In the genomic region with DNA sequence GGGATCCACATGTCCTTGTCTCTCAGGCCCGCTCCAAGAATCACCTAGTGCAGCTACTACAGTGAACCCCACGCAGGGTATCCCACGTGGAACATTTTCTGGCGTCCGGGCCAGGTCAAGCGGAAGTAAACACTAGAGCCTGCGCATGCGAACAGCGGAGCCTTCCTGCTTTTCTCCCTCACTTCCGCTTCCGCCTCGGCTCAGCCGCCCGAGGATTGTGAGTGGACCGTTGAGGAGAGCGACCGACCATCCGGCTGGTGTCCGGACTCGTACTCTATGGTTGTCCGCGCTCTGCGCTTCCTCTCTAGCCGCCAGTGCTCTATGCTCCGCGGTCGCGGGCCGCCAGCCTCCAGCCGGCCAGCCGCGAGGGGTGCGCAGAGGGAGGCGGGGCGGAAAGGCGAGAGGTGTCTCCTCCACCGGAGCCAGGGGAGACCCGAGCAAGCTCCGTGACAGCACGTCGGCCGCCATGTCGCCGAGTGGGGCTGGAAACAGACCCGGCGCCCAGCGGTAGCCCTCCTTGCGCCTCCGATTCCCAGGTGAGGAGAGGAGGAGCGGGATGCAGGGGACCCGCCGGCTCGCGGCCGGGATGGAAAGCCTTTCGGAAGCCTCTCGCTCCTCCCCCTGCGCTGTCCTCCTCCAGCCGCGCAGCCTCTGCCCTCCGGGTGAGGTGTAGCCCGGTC, we compare ENCODE assay signal across 8 cellular contexts. TPM values are rescaled to one million over a fixed set of nuclear protein-coding genes. Genes with fewer than 3 reads are reported as not detected.
DNase-seq lines count a peak whose midpoint lies in the region; ATAC-seq, FAIRE-seq and TF ChIP-seq lines count a peak whose summit lies in the region.

A gene with protein sequence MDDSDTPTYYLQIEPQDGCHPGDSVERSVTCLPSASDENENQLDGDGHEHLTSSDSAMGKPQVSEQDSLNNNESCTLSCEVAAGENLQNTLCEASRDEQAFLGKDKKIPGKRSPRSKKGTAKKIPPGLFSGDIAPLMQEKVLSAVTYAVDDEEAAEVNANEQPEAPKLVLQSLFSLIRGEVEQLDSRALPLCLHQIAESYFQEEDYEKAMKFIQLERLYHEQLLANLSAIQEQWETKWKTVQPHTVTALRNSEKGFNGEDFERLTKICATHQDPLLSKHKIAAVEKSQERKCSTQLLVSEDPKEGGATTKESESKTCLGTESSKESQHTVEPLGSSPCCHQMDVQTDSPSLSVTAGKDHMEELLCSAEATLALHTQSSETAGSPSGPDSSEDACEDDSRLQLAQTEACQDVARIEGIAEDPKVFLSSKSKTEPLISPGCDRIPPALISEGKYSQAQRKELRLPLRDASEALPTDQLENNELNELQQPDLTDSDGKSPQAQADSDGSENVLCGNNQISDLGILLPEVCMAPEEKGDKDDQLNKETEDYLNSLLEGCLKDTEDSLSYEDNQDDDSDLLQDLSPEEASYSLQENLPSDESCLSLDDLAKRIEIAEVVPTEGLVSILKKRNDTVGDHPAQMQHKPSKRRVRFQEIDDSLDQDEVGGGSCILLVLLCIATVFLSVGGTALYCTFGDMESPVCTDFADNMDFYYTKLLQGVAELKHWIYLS (plus strand): TSS at position 329 of the 680 bp plus-strand sequence. CDS start 25,107 bp downstream, outside the sequence.
A gene with protein sequence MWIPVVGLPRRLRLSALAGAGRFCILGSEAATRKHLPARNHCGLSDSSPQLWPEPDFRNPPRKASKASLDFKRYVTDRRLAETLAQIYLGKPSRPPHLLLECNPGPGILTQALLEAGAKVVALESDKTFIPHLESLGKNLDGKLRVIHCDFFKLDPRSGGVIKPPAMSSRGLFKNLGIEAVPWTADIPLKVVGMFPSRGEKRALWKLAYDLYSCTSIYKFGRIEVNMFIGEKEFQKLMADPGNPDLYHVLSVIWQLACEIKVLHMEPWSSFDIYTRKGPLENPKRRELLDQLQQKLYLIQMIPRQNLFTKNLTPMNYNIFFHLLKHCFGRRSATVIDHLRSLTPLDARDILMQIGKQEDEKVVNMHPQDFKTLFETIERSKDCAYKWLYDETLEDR (minus strand): TSS at position 134 of the 680 bp plus-strand sequence. CDS start 123 bp downstream, at position 11.

- H3K36me3 Mint-ChIP-seq in type B pancreatic cell, result no peaks in the 10 kb centered on the region

- DNase-seq in GM12891 (ENCODE audit: insufficient read length, low spot score) (peak; percentile 72), NCI-H1436 (lab: John Stamatoyannopoulos, UW) (peak; percentile 100), T-helper 1 cell (peak; percentile 81 to 98 (median 86)), adrenal gland (peak; percentile 97 to 99 (median 98)), heart left ventricle (peak; percentile 98 to 99 (median 98)), pons (ENCODE audit: low spot score) (peak; percentile 99), type B pancreatic cell (ENCODE audit: extremely low spot score, unreplicated experiment) (peak; percentile 97)

- H3K9me3 ChIP-seq in adrenal gland (replicated peaks in 1 of 3) (no peaks in the 10 kb centered on the region), heart left ventricle (no peaks in the 10 kb centered on the region)

- peak; percentile 99 for FAIRE-seq in GM12891 (lab: Jason Lieb, UNC)

- intact Hi-C loops in adrenal gland (cut with DNase I), result no loop called here
- intact Hi-C loops in heart left ventricle (cut with DNase I), result loop anchor here (1.0 to 10.0 kb wide), 12 partner anchors 36 to 133 kb away; a partner anchor contains a TSS

- TF ChIP-seq POLR2A in GM12891 (IDR thresholded peaks at IDR 0.05; ENCODE audit: low read depth, low read length) (peak; percentile 85), adrenal gland (IDR thresholded peaks at IDR 0.05) (peak; percentile 95 to 99), heart left ventricle (IDR thresholded peaks at IDR 0.05) (peak; percentile 70 to 82)

- 0 to 1% (median 1%) methylated on average over 18 to 62 of the region's 62 CpGs for WGBS in adrenal gland, 4 donors
- 0 to 1% (median 1%) methylated on average over 9 to 61 of the region's 62 CpGs for WGBS in heart left ventricle, 4 donors

- ATAC-seq in HG02798 (IDR thresholded peaks at IDR 0.05; ENCODE audit: poor library complexity, unreplicated experiment) (peak; percentile 95), heart left ventricle (peak; percentile 97 to 99 (median 98))

- H3K4me1 ChIP-seq in adrenal gland (replicated peaks in 1 of 2) (peaks cover 46 to 60% of the 10 kb centered on the region in 2 donors), heart left ventricle (peaks cover 15 to 60% (median 51%) of the 10 kb centered on the region in 12 donors)

- peak within 1 kb of the TSS; percentile 97 for H3K27ac Mint-ChIP-seq in type B pancreatic cell

- H3K27me3 ChIP-seq in adrenal gland (no peaks in the 10 kb centered on the region), heart left ventricle (no peaks in the 10 kb centered on the region)

- peak within 1 kb of the TSS; percentile 98 for H3K4me3 Mint-ChIP-seq in type B pancreatic cell

- H3K27me3 Mint-ChIP-seq in type B pancreatic cell, result no peaks in the 10 kb centered on the region

- H3K4me3 ChIP-seq in adrenal gland, result peak within 1 kb of the TSS; percentile 66 to 91 (median 83)
- peak within 1 kb of the TSS; percentile 65 to 99 (median 93) for H3K4me3 ChIP-seq in heart left ventricle

- H3K36me3 ChIP-seq in adrenal gland (replicated peaks in 1 of 2) (peaks cover 0 to 15% of the 10 kb centered on the region in 2 donors), heart left ventricle (peaks cover 0 to 25% (median 17%) of the 10 kb centered on the region in 9 donors)

- H3K27ac ChIP-seq in adrenal gland (peak within 1 kb of the TSS; percentile 86 to 98 (median 95)), heart left ventricle (peak within 1 kb of the TSS; percentile 90 to 98 (median 96))

- TF ChIP-seq CTCF in adrenal gland (IDR thresholded peaks at IDR 0.05) (peak in 1 of 6 experiments; percentile 15), heart left ventricle (IDR thresholded peaks at IDR 0.05) (peak in 2 of 12 donors; percentile 15 to 18), type B pancreatic cell (conservative IDR thresholded peaks at IDR 0.05) (no peak)

- H3K9me3 Mint-ChIP-seq in type B pancreatic cell, result no peaks in the 10 kb centered on the region

- H3K4me1 Mint-ChIP-seq in type B pancreatic cell (ENCODE audit: unreplicated experiment), result peaks cover 15% of the 10 kb centered on the region

TF ChIP-seq in GM12891, 5 proteins besides CTCF, POLR2A, EP300 and RAD21:
- TF ChIP-seq POU2F2 (IDR thresholded peaks at IDR 0.05; ENCODE audit: low read depth, low read length), result 0 out of 2 replicates have a peak, but pooled peaks have one; percentile 25
- peak; percentile 60 for TF ChIP-seq TAF1 (IDR thresholded peaks at IDR 0.05; ENCODE audit: low read depth, low read length)
- TF ChIP-seq POLR2AphosphoS5 (IDR thresholded peaks at IDR 0.05; ENCODE audit: low read depth, low read length), result peak; percentile 75
- peak; percentile 77 for TF ChIP-seq SPI1 (IDR thresholded peaks at IDR 0.05; ENCODE audit: low read depth, low read length)
- peak; percentile 23 for TF ChIP-seq PAX5 (IDR thresholded peaks at IDR 0.05; ENCODE audit: insufficient read depth, low read length, severe bottlenecking)

RNA-seq across cellular contexts. Expression of the first gene that starts in this region (rescaled TPM):
- polyA plus RNA-seq in GM12891 (2012; ENCODE audit: low read depth, missing spikeins), result 6.1 TPM
- total RNA-seq in adrenal gland, result 10 to 100 TPM; 33.3 to 85.6 (median 60.1) TPM
- polyA plus RNA-seq in adrenal gland, result 10 to 100 TPM; 11.4 to 27.3 (median 13.9) TPM
- total RNA-seq in heart left ventricle, result 10 to 100 TPM; 14.0 to 23.9 (median 19.1) TPM
- polyA plus RNA-seq in heart left ventricle, result 10 to 100 TPM in 1 of 2 donors, 1 to 10 TPM in 1; 3.9 to 11.9 TPM
- total RNA-seq in type B pancreatic cell (ENCODE audit: low replicate concordance), result 15.5 and 17.9 TPM in 2 replicates

RNA-seq across cellular contexts. Expression of the second gene that starts in this region (rescaled TPM):
- polyA plus RNA-seq in GM12891 (2012; ENCODE audit: low read depth, missing spikeins), result 16.8 TPM
- total RNA-seq in adrenal gland (10 to 100 TPM; 15.1 to 32.5 (median 27.1) TPM), heart left ventricle (10 to 100 TPM; 10.5 to 14.5 (median 12.8) TPM), type B pancreatic cell (ENCODE audit: low replicate concordance) (12.9 and 14.7 TPM in 2 replicates)
- polyA plus RNA-seq in adrenal gland (10 to 100 TPM in 1 of 3 donors, 1 to 10 TPM in 2; 6.0 to 44.8 (median 7.2) TPM), heart left ventricle (10 to 100 TPM in 1 of 2 donors, 1 to 10 TPM in 1; 4.2 to 18.6 TPM)

Comparison
In these comparisons a context has a peak if more than half of its experiments do, and no peak if none do; other contexts are left out.
1. Peak in every context shown above with its lines: DNase-seq, ATAC-seq, H3K4me3 ChIP-seq and H3K27ac ChIP-seq.
2. intact Hi-C loops: an anchor here in heart left ventricle (1.0 to 10.0 kb wide); none called in adrenal gland.